ENCODE assay signal across 8 cellular contexts in genomic region chr16:30351586-30352419, GRCh38. TPM values are rescaled to one million over a fixed set of nuclear protein-coding genes. Genes with fewer than 3 reads are reported as not detected.
DNase-seq lines count a peak whose midpoint lies in the region; ATAC-seq and TF ChIP-seq lines count a peak whose summit lies in the region.

No MANE protein-coding gene starts in this region.

- no peak for ATAC-seq in CD4-positive, alpha-beta T cell (ENCODE audit: poor library complexity)

- H3K4me2 ChIP-seq in SU-DHL-6 (ENCODE audit: low read depth, low read length, poor library complexity, severe bottlenecking): peak overlapping the region; percentile 62

- H3K27me3 ChIP-seq in CD4-positive, alpha-beta T cell (ENCODE audit: control insufficient read depth, insufficient read depth, low read length): no peaks in the 10 kb centered on the region
- H3K27me3 ChIP-seq in SU-DHL-6 (ENCODE audit: low read length): no peaks in the 10 kb centered on the region

- H3K27me3 Mint-ChIP-seq in CD4-positive, alpha-beta T cell: no peaks in the 10 kb centered on the region

- peak overlapping the region; percentile 65 for H3K4me3 Mint-ChIP-seq in CD4-positive, alpha-beta T cell

- H3K4me3 ChIP-seq in SU-DHL-6 (ENCODE audit: insufficient read depth, low read length, poor library complexity, severe bottlenecking) (no peak overlapping the region), fibroblast of the aortic adventitia (ENCODE audit: low read depth, low read length) (no peak overlapping the region)

- CTCF ChIA-PET in CD4-positive, alpha-beta T cell (lab: Charles Lee): interaction anchor here (1.0 kb wide), 1 partner anchor 58 kb away, joined by 3 read pairs; no protein-coding TSS in a partner anchor

- no peak overlapping the region for H3K27ac ChIP-seq in CD4-positive, alpha-beta T cell (ENCODE audit: low read depth, low read length)
- peak overlapping the region; percentile 95 for H3K27ac ChIP-seq in SU-DHL-6 (ENCODE audit: low read depth, low read length)

- no peak overlapping the region for H2AFZ ChIP-seq in SU-DHL-6 (ENCODE audit: low read depth, low read length, severe bottlenecking)

- TF ChIP-seq CTCF in CD4-positive, alpha-beta T cell (IDR thresholded peaks at IDR 0.05): no peak
- no peak for TF ChIP-seq CTCF in SU-DHL-6 (IDR thresholded peaks at IDR 0.05; ENCODE audit: insufficient read depth, low read length, poor library complexity, severe bottlenecking)
- TF ChIP-seq CTCF in fibroblast of the aortic adventitia (IDR thresholded peaks at IDR 0.05; ENCODE audit: insufficient read depth, low read length): no peak

- POLR2A ChIA-PET in CD4-positive, alpha-beta T cell (lab: Charles Lee): interaction anchor here (1.3 kb wide), 1 partner anchor 27 kb away, joined by 3 read pairs; no protein-coding TSS in a partner anchor

- peaks cover 61% of the 10 kb centered on the region for H3K36me3 Mint-ChIP-seq in CD4-positive, alpha-beta T cell (ENCODE audit: low read depth)

- H3F3A ChIP-seq in SU-DHL-6 (ENCODE audit: insufficient read depth): peaks cover 48% of the 10 kb centered on the region

- peak overlapping the region; percentile 69 for H3K27ac Mint-ChIP-seq in CD4-positive, alpha-beta T cell

- H3K9me2 ChIP-seq in SU-DHL-6 (replicated peaks; ENCODE audit: insufficient read depth, low read length): no peaks in the 10 kb centered on the region

- DNase-seq in CD4-positive, alpha-beta T cell: no peak
- DNase-seq in fibroblast of the aortic adventitia (ENCODE audit: low read depth) (peak; percentile 98), pons (ENCODE audit: low spot score) (peak; percentile 88), DMS 273 (lab: John Stamatoyannopoulos, UW; ENCODE audit: unreplicated experiment) (no peak), NCI-H1417 treated with DMSO at 0.1 percent for 48 hours (lab: John Stamatoyannopoulos, UW) (no peak), activated T-cell treated with anti-CD3 and anti-CD28 coated beads for 4 hours (no peak)
- DNase-seq in stimulated activated naive CD4-positive, alpha-beta T cell (lab: John Stamatoyannopoulos, UW): no peak

- no peaks in the 10 kb centered on the region for H3K9me3 ChIP-seq in CD4-positive, alpha-beta T cell (ENCODE audit: control insufficient read depth, low read length)
- no peaks in the 10 kb centered on the region for H3K9me3 ChIP-seq in SU-DHL-6 (ENCODE audit: insufficient read depth, low read length)

- peaks cover 21% of the 10 kb centered on the region for H3K79me2 ChIP-seq in SU-DHL-6 (ENCODE audit: insufficient read depth, low read length)

- H3K9me3 Mint-ChIP-seq in CD4-positive, alpha-beta T cell: no peaks in the 10 kb centered on the region

- H4K20me1 ChIP-seq in SU-DHL-6 (ENCODE audit: low read depth, low read length): no peaks in the 10 kb centered on the region

- H3K9ac ChIP-seq in SU-DHL-6 (ENCODE audit: low read length): peak overlapping the region; percentile 39

- peaks cover 32% of the 10 kb centered on the region for H3K4me1 Mint-ChIP-seq in CD4-positive, alpha-beta T cell (ENCODE audit: low read depth)

- no peaks in the 10 kb centered on the region for H3K36me3 ChIP-seq in SU-DHL-6 (ENCODE audit: low read length)

- intact Hi-C loops in CD4-positive, alpha-beta T cell (cut with DNase I, micrococcal nuclease): loop anchor here (10.0 kb wide), 1 partner anchor 53 kb away; the partner anchor contains the start of gene ZNF771 (in 2 of the 2)

RNA-seq across cellular contexts. Expression of gene CD2BP2, which starts 3.3 kb away (rescaled TPM):
- 10 to 100 TPM; 39.1 to 41.7 TPM for total RNA-seq in CD4-positive, alpha-beta T cell
- total RNA-seq in fibroblast of the aortic adventitia (ENCODE audit: low replicate concordance): 25.2 and 37.5 TPM in 2 replicates

RNA-seq across cellular contexts. Expression of gene TBC1D10B, which starts 18.5 kb away (rescaled TPM):
- total RNA-seq in CD4-positive, alpha-beta T cell: 10 to 100 TPM; 12.7 to 14.7 TPM
- 26.1 and 38.0 TPM in 2 replicates for total RNA-seq in fibroblast of the aortic adventitia (ENCODE audit: low replicate concordance)

RNA-seq across cellular contexts. Expression of gene MYL11, which starts 22.8 kb away (rescaled TPM):
- 1 to 10 TPM in 1 of 2 experiments, under 1 TPM in 1; 0.95 to 2.4 TPM for total RNA-seq in CD4-positive, alpha-beta T cell
- not detected in 2 replicates for total RNA-seq in fibroblast of the aortic adventitia (ENCODE audit: low replicate concordance)

RNA-seq across cellular contexts. Expression of gene SEPTIN1, which starts 30.6 kb away (rescaled TPM):
- 100 to 1,000 TPM; 161 to 163 TPM for total RNA-seq in CD4-positive, alpha-beta T cell
- total RNA-seq in fibroblast of the aortic adventitia (ENCODE audit: low replicate concordance): 0.09 TPM in 1 of 2 replicates, not detected in the other

RNA-seq across cellular contexts. Expression of gene ZNF48, which starts 43.4 kb away (rescaled TPM):
- total RNA-seq in CD4-positive, alpha-beta T cell: 1 to 10 TPM; 3.4 to 3.5 TPM
- 2.1 and 5.4 TPM in 2 replicates for total RNA-seq in fibroblast of the aortic adventitia (ENCODE audit: low replicate concordance)

Comparison
In these comparisons a context has a peak if more than half of its experiments do, and no peak if none do; other contexts are left out.
1. DNase-seq: peak in fibroblast of the aortic adventitia (single experiment) and pons (single experiment); none in CD4-positive, alpha-beta T cell (0 of 10), stimulated activated naive CD4-positive, alpha-beta T cell (0 of 6), DMS 273 (single experiment), NCI-H1417 treated with DMSO at 0.1 percent for 48 hours (single experiment) and activated T-cell treated with anti-CD3 and anti-CD28 coated beads for 4 hours (single experiment).